In the genomic region with DNA sequence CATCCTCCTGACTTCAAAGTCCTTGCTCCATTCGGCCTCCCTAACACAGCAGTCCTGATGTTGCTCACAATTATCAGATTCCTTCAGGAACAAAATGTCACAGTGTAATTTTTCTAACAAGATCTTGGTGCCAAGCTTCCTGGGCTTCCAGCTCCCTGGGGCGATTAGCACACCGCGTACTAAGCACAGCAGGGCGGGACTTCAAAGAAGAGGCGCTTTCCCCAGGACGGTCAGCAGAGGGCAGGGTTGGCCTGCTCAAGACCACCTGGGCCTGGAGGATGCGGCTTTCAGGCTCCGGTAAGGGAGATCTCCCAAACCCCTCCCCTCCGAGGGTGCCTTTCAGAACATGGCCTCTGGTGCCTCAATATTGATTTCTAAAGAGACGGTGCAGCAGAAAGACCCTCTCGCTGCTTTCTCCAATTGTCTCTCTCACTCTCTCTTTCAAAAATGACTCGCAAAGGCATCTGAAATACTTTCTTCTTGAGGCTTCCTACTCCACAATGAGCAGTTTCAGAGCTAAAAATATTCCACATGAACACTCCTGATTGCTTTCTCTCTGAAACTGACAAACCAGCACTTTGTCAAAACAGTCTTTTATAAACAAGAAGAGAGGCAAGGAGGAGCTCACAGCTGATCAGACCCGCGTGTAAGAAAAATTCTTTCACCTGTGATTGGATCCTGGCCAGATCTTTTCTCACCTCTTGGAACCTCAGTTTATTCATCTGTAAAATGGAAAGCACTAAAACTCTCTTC, we compare ENCODE assay signal across 1 cellular context.
TF ChIP-seq lines count a peak whose summit lies in the region.

No MANE protein-coding gene starts in this region.

TF ChIP-seq in GM12878, 131 proteins besides CTCF, POLR2A, EP300 and RAD21 (continued from another document):
- TF ChIP-seq, protein P1, sequence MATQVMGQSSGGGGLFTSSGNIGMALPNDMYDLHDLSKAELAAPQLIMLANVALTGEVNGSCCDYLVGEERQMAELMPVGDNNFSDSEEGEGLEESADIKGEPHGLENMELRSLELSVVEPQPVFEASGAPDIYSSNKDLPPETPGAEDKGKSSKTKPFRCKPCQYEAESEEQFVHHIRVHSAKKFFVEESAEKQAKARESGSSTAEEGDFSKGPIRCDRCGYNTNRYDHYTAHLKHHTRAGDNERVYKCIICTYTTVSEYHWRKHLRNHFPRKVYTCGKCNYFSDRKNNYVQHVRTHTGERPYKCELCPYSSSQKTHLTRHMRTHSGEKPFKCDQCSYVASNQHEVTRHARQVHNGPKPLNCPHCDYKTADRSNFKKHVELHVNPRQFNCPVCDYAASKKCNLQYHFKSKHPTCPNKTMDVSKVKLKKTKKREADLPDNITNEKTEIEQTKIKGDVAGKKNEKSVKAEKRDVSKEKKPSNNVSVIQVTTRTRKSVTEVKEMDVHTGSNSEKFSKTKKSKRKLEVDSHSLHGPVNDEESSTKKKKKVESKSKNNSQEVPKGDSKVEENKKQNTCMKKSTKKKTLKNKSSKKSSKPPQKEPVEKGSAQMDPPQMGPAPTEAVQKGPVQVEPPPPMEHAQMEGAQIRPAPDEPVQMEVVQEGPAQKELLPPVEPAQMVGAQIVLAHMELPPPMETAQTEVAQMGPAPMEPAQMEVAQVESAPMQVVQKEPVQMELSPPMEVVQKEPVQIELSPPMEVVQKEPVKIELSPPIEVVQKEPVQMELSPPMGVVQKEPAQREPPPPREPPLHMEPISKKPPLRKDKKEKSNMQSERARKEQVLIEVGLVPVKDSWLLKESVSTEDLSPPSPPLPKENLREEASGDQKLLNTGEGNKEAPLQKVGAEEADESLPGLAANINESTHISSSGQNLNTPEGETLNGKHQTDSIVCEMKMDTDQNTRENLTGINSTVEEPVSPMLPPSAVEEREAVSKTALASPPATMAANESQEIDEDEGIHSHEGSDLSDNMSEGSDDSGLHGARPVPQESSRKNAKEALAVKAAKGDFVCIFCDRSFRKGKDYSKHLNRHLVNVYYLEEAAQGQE (IDR thresholded peaks at IDR 0.05; ENCODE audit: low read depth, low read length): no peak
- TF ChIP-seq SIN3A (IDR thresholded peaks at IDR 0.05; ENCODE audit: low read depth, low read length): no peak
- TF ChIP-seq ATF7 (IDR thresholded peaks at IDR 0.05; ENCODE audit: low read depth): no peak
TF ChIP-seq in GM12878: peak in this region for 6.
